Comparison of ENCODE assay signal across 27 cellular contexts in genomic region chr2:149068225-149068995, GRCh38. TPM values are rescaled to one million over a fixed set of nuclear protein-coding genes. Genes with fewer than 3 reads are reported as not detected.
DNase-seq lines count a peak whose midpoint lies in the region; ATAC-seq, FAIRE-seq and TF ChIP-seq lines count a peak whose summit lies in the region.
"Had no signal": no experiment of that assay in that cellular context is flagged by ENCODE, and none has a peak within 500 bp of the region (broad histone marks: within the 10 kb centered on the region; RNA-seq: fewer than 3 reads in every experiment).

No MANE protein-coding gene starts in this region.

- TF ChIP-seq CTCF in Loucy (conservative IDR thresholded peaks at IDR 0.05; ENCODE audit: low read length) = no peak
- no peak for TF ChIP-seq CTCF in astrocyte (IDR thresholded peaks at IDR 0.05; ENCODE audit: insufficient read depth, low read depth, low read length)
- no peak for TF ChIP-seq CTCF in progenitor cell of endocrine pancreas (IDR thresholded peaks at IDR 0.05; ENCODE audit: unreplicated experiment)
- TF ChIP-seq CTCF in thyroid gland (IDR thresholded peaks at IDR 0.05) = no peak
- TF ChIP-seq CTCF in CD4-positive, alpha-beta T cell (IDR thresholded peaks at IDR 0.05) = no peak

- H3K79me2 ChIP-seq in Loucy (ENCODE audit: insufficient read depth, low read length) (no peaks in the 10 kb centered on the region), astrocyte (ENCODE audit: insufficient read depth, low read length) (no peaks in the 10 kb centered on the region)

- H3K36me3 Mint-ChIP-seq in T-helper 1 cell treated with Interleukin-12 subunit alpha and Interleukin-12 subunit beta and Interleukin-4 antibody, amounts not matched to agents 30 μg/mL and 1 μg/mL, for 36 hours (ENCODE audit: low read depth) = no peaks in the 10 kb centered on the region
- no peaks in the 10 kb centered on the region for H3K36me3 Mint-ChIP-seq in astrocyte (ENCODE audit: low read depth, unreplicated experiment)
- peaks cover 14% of the 10 kb centered on the region for H3K36me3 Mint-ChIP-seq in progenitor cell of endocrine pancreas (ENCODE audit: insufficient read depth)
- H3K36me3 Mint-ChIP-seq in CD4-positive, alpha-beta T cell (ENCODE audit: low read depth) = no peaks in the 10 kb centered on the region

- DNase-seq in T-helper 1 cell (no peak), astrocyte (ENCODE audit: low read depth) (no peak), progenitor cell of endocrine pancreas (ENCODE audit: low spot score, unreplicated experiment) (no peak), thyroid gland (no peak)
- no peak for DNase-seq in CD4-positive, alpha-beta T cell
- DNase-seq: activated effector memory CD4-positive, alpha-beta T cell treated with anti-CD3 and anti-CD28 coated beads, Interleukin-2, amount 50 U/mL, for 16 hours; adrenal gland; BE2C; Calu3; GOT3; left cardiac atrium; NCI-H1694; NCI-H748 treated with DMSO at 0.1 percent for 48 hours; stimulated activated CD4-positive, alpha-beta T cell treated with anti-CD3 and anti-CD28 coated beads, Interleukin-4, amount 100 ng/mL, for 1 hour had no signal

- no peaks in the 10 kb centered on the region for H3K9me2 ChIP-seq in Loucy (replicated peaks; ENCODE audit: low read depth, low read length)

- H3F3A ChIP-seq in Loucy (ENCODE audit: low read depth) = no peaks in the 10 kb centered on the region

- H3K27me3 Mint-ChIP-seq in T-helper 1 cell treated with Interleukin-12 subunit alpha and Interleukin-12 subunit beta and Interleukin-4 antibody, amounts not matched to agents 30 μg/mL and 1 μg/mL, for 36 hours (ENCODE audit: low read depth) = no peaks in the 10 kb centered on the region
- H3K27me3 Mint-ChIP-seq in astrocyte (ENCODE audit: low read depth, unreplicated experiment) = no peaks in the 10 kb centered on the region
- H3K27me3 Mint-ChIP-seq in progenitor cell of endocrine pancreas = no peaks in the 10 kb centered on the region
- H3K27me3 Mint-ChIP-seq in CD4-positive, alpha-beta T cell = peaks cover 18% of the 10 kb centered on the region

- H3K27me3 ChIP-seq in Loucy (ENCODE audit: insufficient read depth, low read length, poor library complexity, severe bottlenecking) (no peaks in the 10 kb centered on the region), astrocyte (ENCODE audit: insufficient read depth, low read length) (no peaks in the 10 kb centered on the region), thyroid gland (no peaks in the 10 kb centered on the region)
- H3K27me3 ChIP-seq in CD4-positive, alpha-beta T cell (ENCODE audit: control insufficient read depth, insufficient read depth, low read length) = no peaks in the 10 kb centered on the region
- H3K27me3 ChIP-seq: adrenal gland, BE2C, esophagus muscularis mucosa, SJCRH30 had no signal

- H3K4me1 Mint-ChIP-seq in T-helper 1 cell treated with Interleukin-12 subunit alpha and Interleukin-12 subunit beta and Interleukin-4 antibody, amounts not matched to agents 30 μg/mL and 1 μg/mL, for 36 hours (ENCODE audit: low read depth) = peaks cover 11% of the 10 kb centered on the region
- H3K4me1 Mint-ChIP-seq in astrocyte (ENCODE audit: low read depth, unreplicated experiment) (peaks cover 28% of the 10 kb centered on the region), progenitor cell of endocrine pancreas (ENCODE audit: low read depth) (peaks cover 70% of the 10 kb centered on the region)
- peaks cover 17% of the 10 kb centered on the region for H3K4me1 Mint-ChIP-seq in CD4-positive, alpha-beta T cell (ENCODE audit: low read depth)

- H3K9ac ChIP-seq in Loucy (ENCODE audit: low read depth, low read length, poor library complexity, severe bottlenecking) (no peak overlapping the region), astrocyte (ENCODE audit: low read length) (no peak overlapping the region)

- H3K9me3 Mint-ChIP-seq in T-helper 1 cell treated with Interleukin-12 subunit alpha and Interleukin-12 subunit beta and Interleukin-4 antibody, amounts not matched to agents 30 μg/mL and 1 μg/mL, for 36 hours = no peaks in the 10 kb centered on the region
- H3K9me3 Mint-ChIP-seq in astrocyte (ENCODE audit: unreplicated experiment) (peaks cover 2% of the 10 kb centered on the region), progenitor cell of endocrine pancreas (ENCODE audit: low read depth) (peaks cover 5% of the 10 kb centered on the region)
- no peaks in the 10 kb centered on the region for H3K9me3 Mint-ChIP-seq in CD4-positive, alpha-beta T cell
- H3K9me3 Mint-ChIP-seq: nephron had no signal

- H3K36me3 ChIP-seq in Loucy (ENCODE audit: insufficient read depth, low read length) (no peaks in the 10 kb centered on the region), astrocyte (ENCODE audit: insufficient read depth, low read length) (no peaks in the 10 kb centered on the region), thyroid gland (no peaks in the 10 kb centered on the region)
- H3K36me3 ChIP-seq: adrenal gland, BE2C, esophagus muscularis mucosa, SJCRH30 had no signal

- FAIRE-seq in astrocyte (lab: Jason Lieb, UNC) = no peak
- FAIRE-seq: urothelium cell line had no signal

- POLR2A ChIA-PET in CD4-positive, alpha-beta T cell (lab: Charles Lee) = no interaction called here

- CTCF ChIA-PET in CD4-positive, alpha-beta T cell (lab: Charles Lee) = no interaction called here

- peak overlapping the region; percentile 2 for H3K4me3 ChIP-seq in Loucy (ENCODE audit: low read length, poor library complexity, severe bottlenecking)
- no peak overlapping the region for H3K4me3 ChIP-seq in astrocyte (ENCODE audit: insufficient read depth, low read depth, low read length)
- no peak overlapping the region for H3K4me3 ChIP-seq in thyroid gland (replicated peaks in 1 of 3)
- H3K4me3 ChIP-seq: adrenal gland, esophagus muscularis mucosa, SJCRH30, skin epidermis had no signal

- H3K4me1 ChIP-seq in Loucy (ENCODE audit: insufficient read depth, low read length, poor library complexity, severe bottlenecking) = peaks cover 16% of the 10 kb centered on the region
- H3K4me1 ChIP-seq in astrocyte (ENCODE audit: insufficient read depth, low read length) = peaks cover 17% of the 10 kb centered on the region
- H3K4me1 ChIP-seq in thyroid gland = no peaks in the 10 kb centered on the region
- H3K4me1 ChIP-seq: adrenal gland, BE2C had no signal

- H2AFZ ChIP-seq in Loucy (ENCODE audit: low read length) (no peak overlapping the region), astrocyte (ENCODE audit: low read depth, low read length) (no peak overlapping the region)

- H3K27ac Mint-ChIP-seq in T-helper 1 cell treated with Interleukin-12 subunit alpha and Interleukin-12 subunit beta and Interleukin-4 antibody, amounts not matched to agents 30 μg/mL and 1 μg/mL, for 36 hours = peak overlapping the region; percentile 16
- H3K27ac Mint-ChIP-seq in astrocyte (ENCODE audit: unreplicated experiment) = peak overlapping the region; percentile 28
- H3K27ac Mint-ChIP-seq in progenitor cell of endocrine pancreas = peak overlapping the region; percentile 96
- H3K27ac Mint-ChIP-seq in CD4-positive, alpha-beta T cell = no peak overlapping the region
- H3K27ac Mint-ChIP-seq: nephron had no signal

- no peak for ATAC-seq in CD4-positive, alpha-beta T cell (ENCODE audit: poor library complexity)
- ATAC-seq in GM19395 (IDR thresholded peaks at IDR 0.05; ENCODE audit: unreplicated experiment) = no peak

- peak overlapping the region; percentile 40 for H3K4me2 ChIP-seq in Loucy (ENCODE audit: low read depth, low read length, poor library complexity, severe bottlenecking)
- H3K4me2 ChIP-seq in astrocyte (ENCODE audit: low read length) = peak overlapping the region; percentile 34

- H3K27ac ChIP-seq in astrocyte (ENCODE audit: low read depth, low read length) (no peak overlapping the region), thyroid gland (no peak overlapping the region)
- no peak overlapping the region for H3K27ac ChIP-seq in CD4-positive, alpha-beta T cell (ENCODE audit: low read depth, low read length)
- H3K27ac ChIP-seq: 22Rv1, adrenal gland, esophagus muscularis mucosa had no signal

- intact Hi-C loops in thyroid gland (cut with DNase I) = no loop called here
- intact Hi-C loops in CD4-positive, alpha-beta T cell (cut with DNase I, micrococcal nuclease) = no loop called here

- WGBS in thyroid gland, 2 donors = 83 to 91% methylated on average over 6 of the region's 6 CpGs

- no peaks in the 10 kb centered on the region for H4K20me1 ChIP-seq in Loucy (ENCODE audit: insufficient read depth, low read length, poor library complexity, severe bottlenecking)
- H4K20me1 ChIP-seq in astrocyte (ENCODE audit: insufficient read depth, low read length) = no peaks in the 10 kb centered on the region

- no peaks in the 10 kb centered on the region for H3K9me3 ChIP-seq in Loucy (ENCODE audit: insufficient read depth, low read depth, low read length)
- no peaks in the 10 kb centered on the region for H3K9me3 ChIP-seq in astrocyte (ENCODE audit: insufficient read depth, low read depth, low read length)
- H3K9me3 ChIP-seq in thyroid gland = no peaks in the 10 kb centered on the region
- no peaks in the 10 kb centered on the region for H3K9me3 ChIP-seq in CD4-positive, alpha-beta T cell (ENCODE audit: control insufficient read depth, low read length)
- H3K9me3 ChIP-seq: adrenal gland, BE2C, esophagus muscularis mucosa, SJCRH30 had no signal

- no peak for TF ChIP-seq POLR2A in thyroid gland (IDR thresholded peaks at IDR 0.05)

- H3K4me3 Mint-ChIP-seq in T-helper 1 cell treated with Interleukin-12 subunit alpha and Interleukin-12 subunit beta and Interleukin-4 antibody, amounts not matched to agents 30 μg/mL and 1 μg/mL, for 36 hours = no peak overlapping the region
- H3K4me3 Mint-ChIP-seq in astrocyte (ENCODE audit: unreplicated experiment) (peak overlapping the region; percentile 13), progenitor cell of endocrine pancreas (ENCODE audit: low read depth) (no peak overlapping the region)
- H3K4me3 Mint-ChIP-seq in CD4-positive, alpha-beta T cell = no peak overlapping the region
- H3K4me3 Mint-ChIP-seq: nephron had no signal

RNA-seq across cellular contexts. Expression of gene LYPD6B, which starts 29.9 kb away (rescaled TPM):
- 1.1 and 1.2 TPM in 2 replicates for total RNA-seq in astrocyte
- total RNA-seq in progenitor cell of endocrine pancreas = 140 TPM in 2 replicates
- total RNA-seq in thyroid gland = under 1 TPM in 1 of 4 donors, not detected in 3; 0.40 TPM
- total RNA-seq in CD4-positive, alpha-beta T cell = not detected
- total RNA-seq: cardiac septum, esophagus muscularis mucosa, left cardiac atrium, mesenteric fat pad, OCI-LY7, posterior vena cava, SJCRH30 had no signal

Comparison
In these comparisons a context has a peak if more than half of its experiments do, and no peak if none do; other contexts are left out.
1. RNA of gene LYPD6B, which starts 29.9 kb away (total RNA-seq): 140 TPM in progenitor cell of endocrine pancreas; 1.1 to 1.2 TPM in astrocyte, 0.40 TPM in thyroid gland and not detected in CD4-positive, alpha-beta T cell; every median in the first group is over 10 times any median in the second.